In genomic region chr1:155063550-155064108, GRCh38 we compare ENCODE assay signal across 8 cellular contexts. TPM values are rescaled to one million over a fixed set of nuclear protein-coding genes. Genes with fewer than 3 reads are reported as not detected.
A peak's percentile ranks its signal among the peaks of the same experiment; 100 is the strongest.
DNase-seq lines count a peak whose midpoint lies in the region; ATAC-seq and TF ChIP-seq lines count a peak whose summit lies in the region.

TSS of gene EFNA4 (plus strand) at chr1:155063740. CDS start at chr1:155063824, 84 bp downstream.

- peak within 1 kb of the TSS; percentile 91 for H3K4me3 ChIP-seq in brain microvascular endothelial cell (ENCODE audit: low read depth, low read length)
- H3K4me3 ChIP-seq in iPS-18c (ENCODE audit: insufficient read depth, low read depth, low read length), result peak within 1 kb of the TSS; percentile 90
- peak within 1 kb of the TSS; percentile 82 to 88 (median 83) for H3K4me3 ChIP-seq in skeletal muscle tissue (ENCODE audit: low read length in 3 of 3)

- no peak for TF ChIP-seq CTCF in brain microvascular endothelial cell (IDR thresholded peaks at IDR 0.05; ENCODE audit: low read depth, low read length, missing control alignments)

- H3K9me3 ChIP-seq in iPS-18c (ENCODE audit: control insufficient read depth, insufficient read depth, low read length), result peaks cover 2% of the 10 kb centered on the region
- no peaks in the 10 kb centered on the region for H3K9me3 ChIP-seq in skeletal muscle tissue (ENCODE audit: control insufficient read depth in 3 of 3, low read length in 3 of 3)

- TF ChIP-seq POLR2A in GM15510 (IDR thresholded peaks at IDR 0.05; ENCODE audit: borderline replicate concordance, extremely low read depth, insufficient read length), result peak; percentile 71

- peaks cover 24 to 30% (median 28%) of the 10 kb centered on the region in 3 donors for H3K4me1 ChIP-seq in skeletal muscle tissue (ENCODE audit: control insufficient read depth in 3 of 3, insufficient read depth in 3 of 3, low read length in 3 of 3)

- no peaks in the 10 kb centered on the region for H3K27me3 ChIP-seq in brain microvascular endothelial cell (replicated peaks)
- no peaks in the 10 kb centered on the region for H3K27me3 ChIP-seq in skeletal muscle tissue (ENCODE audit: control insufficient read depth in 3 of 3, insufficient read depth in 3 of 3, low read length in 3 of 3)

- H3K27ac ChIP-seq in brain microvascular endothelial cell, result peak within 1 kb of the TSS; percentile 66
- peak within 1 kb of the TSS; percentile 44 for H3K27ac ChIP-seq in skeletal muscle tissue (ENCODE audit: low read depth, low read length)

- ATAC-seq in HG02623 (IDR thresholded peaks at IDR 0.05; ENCODE audit: unreplicated experiment), result peak; percentile 57

- H3K9ac ChIP-seq in skeletal muscle tissue (ENCODE audit: low read depth in 1 of 3, low read length in 3 of 3), result peak within 1 kb of the TSS; percentile 70 to 88 (median 82)

- DNase-seq in NCI-H1694 (lab: John Stamatoyannopoulos, UW), result peak; percentile 87
- DNase-seq in UCSD-AML1 (lab: John Stamatoyannopoulos, UW; ENCODE audit: unreplicated experiment), result peak; percentile 81
- peak; percentile 76 for DNase-seq in brain microvascular endothelial cell
- DNase-seq in putamen (ENCODE audit: low spot score), result no peak

- in situ Hi-C loops in brain microvascular endothelial cell (cut with HindIII; ENCODE audit: low pct_ligation_motif_present, low sequenced_read_pairs), result no loop called here

- H3K36me3 ChIP-seq in brain microvascular endothelial cell (replicated peaks) (peaks cover 5% of the 10 kb centered on the region), skeletal muscle tissue (ENCODE audit: control insufficient read depth in 3 of 3, insufficient read depth in 3 of 3, low read length in 3 of 3) (peaks cover 6 to 14% (median 9%) of the 10 kb centered on the region in 3 donors)

RNA-seq across cellular contexts. Expression of gene EFNA4, which starts in this region (rescaled TPM):
- total RNA-seq in skeletal muscle tissue, result 3.7 TPM
